ENCODE assay signal across 8 cellular contexts in the genomic region with DNA sequence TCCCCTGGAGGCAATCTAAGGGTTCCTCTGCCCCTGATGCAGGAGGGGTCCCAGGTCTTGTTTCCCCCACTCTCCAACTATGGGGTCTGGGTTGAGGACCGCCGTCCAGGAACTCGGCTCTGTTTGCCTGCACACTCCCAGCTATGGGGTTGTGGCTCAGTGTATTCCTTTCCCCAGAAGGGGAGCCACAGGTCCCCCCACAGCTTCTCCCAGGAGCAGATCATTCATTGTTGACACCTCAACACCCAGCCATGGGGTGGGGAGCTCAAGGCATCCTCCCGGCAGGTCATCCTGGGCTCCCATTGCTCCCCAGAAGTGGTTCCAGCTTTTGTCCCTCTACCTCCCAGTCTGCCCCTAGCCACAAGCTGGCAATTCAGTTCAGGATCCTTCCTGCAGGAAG. TPM values are rescaled to one million over a fixed set of nuclear protein-coding genes. Genes with fewer than 3 reads are reported as not detected.
DNase-seq lines count a peak whose midpoint lies in the region; ATAC-seq lines count a peak whose summit lies in the region.

No MANE protein-coding gene starts in this region.

- DNase-seq in adipocyte (ENCODE audit: low read depth) (peak; percentile 24), immature natural killer cell (no peak), ACHN (no peak), NCI-H146 treated with DMSO at 0.1 percent for 48 hours (lab: John Stamatoyannopoulos, UW; ENCODE audit: unreplicated experiment) (no peak), HPDE6-E6E7 (ENCODE audit: extremely low spot score) (no peak)
- no peak for DNase-seq in stimulated activated naive B cell treated with anti-CD40 and anti-IgM and Interleukin-4, amounts not matched to agents 10 μg/mL and 1 μg/mL and 100 μg/mL, for 72 hours

- H3K9ac ChIP-seq in HUES6 (ENCODE audit: low read length): peak overlapping the region; percentile 80
- H3K9ac ChIP-seq in adipocyte (ENCODE audit: low read length): peak overlapping the region; percentile 95

- peaks cover 1 to 13% (median 4%) of the 10 kb centered on the region in 3 donors for H3K27me3 Mint-ChIP-seq in immature natural killer cell (ENCODE audit: low read depth in 3 of 3)
- peaks cover 0 to 4% of the 10 kb centered on the region in 2 donors for H3K27me3 Mint-ChIP-seq in stimulated activated naive B cell treated with anti-CD40 and anti-IgM and Interleukin-4, amounts not matched to agents 10 μg/mL and 1 μg/mL and 100 μg/mL, for 72 hours

- peaks cover 13% of the 10 kb centered on the region for H3K4me1 ChIP-seq in HUES6 (ENCODE audit: control insufficient read depth, insufficient read depth, low read length)
- H3K4me1 ChIP-seq in adipocyte (ENCODE audit: control insufficient read depth, insufficient read depth, low read length): peaks cover 17% of the 10 kb centered on the region

- H3K36me3 Mint-ChIP-seq in immature natural killer cell: no peaks in the 10 kb centered on the region
- peaks cover 3 to 13% of the 10 kb centered on the region in 2 donors for H3K36me3 Mint-ChIP-seq in stimulated activated naive B cell treated with anti-CD40 and anti-IgM and Interleukin-4, amounts not matched to agents 10 μg/mL and 1 μg/mL and 100 μg/mL, for 72 hours

- H3K4me3 ChIP-seq in HUES6 (ENCODE audit: low read depth, low read length): peak overlapping the region; percentile 83
- peak overlapping the region; percentile 88 for H3K4me3 ChIP-seq in adipocyte (ENCODE audit: low read length)

- H3K4me3 Mint-ChIP-seq in immature natural killer cell: peak overlapping the region; percentile 69 to 83 (median 79)
- peak overlapping the region; percentile 71 to 72 for H3K4me3 Mint-ChIP-seq in stimulated activated naive B cell treated with anti-CD40 and anti-IgM and Interleukin-4, amounts not matched to agents 10 μg/mL and 1 μg/mL and 100 μg/mL, for 72 hours

- H3K27me3 ChIP-seq in HUES6 (ENCODE audit: control insufficient read depth, insufficient read depth, low read length) (no peaks in the 10 kb centered on the region), adipocyte (replicated peaks; ENCODE audit: control insufficient read depth, insufficient read depth, low read length) (no peaks in the 10 kb centered on the region)

- H3K4me1 Mint-ChIP-seq in immature natural killer cell: peaks cover 23 to 28% of the 10 kb centered on the region in 2 donors
- H3K4me1 Mint-ChIP-seq in stimulated activated naive B cell treated with anti-CD40 and anti-IgM and Interleukin-4, amounts not matched to agents 10 μg/mL and 1 μg/mL and 100 μg/mL, for 72 hours: peaks cover 14 to 25% of the 10 kb centered on the region in 2 donors

- peak overlapping the region in 3 of 6 donors; percentile 49 to 79 (median 57) for H3K27ac Mint-ChIP-seq in immature natural killer cell
- peak overlapping the region; percentile 81 for H3K27ac Mint-ChIP-seq in stimulated activated naive B cell treated with anti-CD40 and anti-IgM and Interleukin-4, amounts not matched to agents 10 μg/mL and 1 μg/mL and 100 μg/mL, for 72 hours

- H3K9me3 ChIP-seq in HUES6 (ENCODE audit: control insufficient read depth, insufficient read depth, low read depth, low read length) (no peaks in the 10 kb centered on the region), adipocyte (ENCODE audit: control insufficient read depth, low read length) (no peaks in the 10 kb centered on the region)

- H3K36me3 ChIP-seq in HUES6 (ENCODE audit: control insufficient read depth, insufficient read depth, low read length): no peaks in the 10 kb centered on the region
- H3K36me3 ChIP-seq in adipocyte (ENCODE audit: control insufficient read depth, insufficient read depth, low read length, severe bottlenecking): no peaks in the 10 kb centered on the region

- in situ Hi-C loops in ACHN (cut with HindIII; ENCODE audit: low pct_ligation_motif_present, low pct_unique_long_range_greater_than_20kb, low sequenced_read_pairs): no loop called here

- no peak for ATAC-seq in stimulated activated naive B cell treated with anti-CD40 and anti-IgM and Interleukin-4, amounts not matched to agents 10 μg/mL and 1 μg/mL and 100 μg/mL, for 72 hours (replicated peaks)
- no peak for ATAC-seq in HG02588 (IDR thresholded peaks at IDR 0.05; ENCODE audit: unreplicated experiment)

- H3K27ac ChIP-seq in HUES6 (ENCODE audit: low read depth, low read length): peak overlapping the region; percentile 65; the same call in 1 of the 2 replicates

- no peaks in the 10 kb centered on the region for H3K9me3 Mint-ChIP-seq in immature natural killer cell
- no peaks in the 10 kb centered on the region for H3K9me3 Mint-ChIP-seq in stimulated activated naive B cell treated with anti-CD40 and anti-IgM and Interleukin-4, amounts not matched to agents 10 μg/mL and 1 μg/mL and 100 μg/mL, for 72 hours

RNA-seq across cellular contexts. Expression of gene ZNF358, which starts 1.0 kb away (rescaled TPM):
- 1 to 10 TPM; 1.3 to 3.1 (median 1.8) TPM for polyA plus RNA-seq in immature natural killer cell

RNA-seq across cellular contexts. Expression of gene MCOLN1, which starts 5.5 kb away (rescaled TPM):
- polyA plus RNA-seq in immature natural killer cell: 10 to 100 TPM in 1 of 3 donors, 1 to 10 TPM in 2; 6.6 to 17.1 (median 9.5) TPM

RNA-seq across cellular contexts. Expression of gene PNPLA6, which starts 18.6 kb away (rescaled TPM):
- polyA plus RNA-seq in immature natural killer cell: 10 to 100 TPM in 1 of 3 donors, 1 to 10 TPM in 2; 4.9 to 17.5 (median 9.8) TPM

RNA-seq across cellular contexts. Expression of gene PEX11G, which starts 28.0 kb away (rescaled TPM):
- 1 to 10 TPM in 2 of 3 donors, under 1 TPM in 1; 0.21 to 2.8 (median 1.2) TPM for polyA plus RNA-seq in immature natural killer cell
